Comparison of ENCODE assay signal across 8 cellular contexts in the genomic region with DNA sequence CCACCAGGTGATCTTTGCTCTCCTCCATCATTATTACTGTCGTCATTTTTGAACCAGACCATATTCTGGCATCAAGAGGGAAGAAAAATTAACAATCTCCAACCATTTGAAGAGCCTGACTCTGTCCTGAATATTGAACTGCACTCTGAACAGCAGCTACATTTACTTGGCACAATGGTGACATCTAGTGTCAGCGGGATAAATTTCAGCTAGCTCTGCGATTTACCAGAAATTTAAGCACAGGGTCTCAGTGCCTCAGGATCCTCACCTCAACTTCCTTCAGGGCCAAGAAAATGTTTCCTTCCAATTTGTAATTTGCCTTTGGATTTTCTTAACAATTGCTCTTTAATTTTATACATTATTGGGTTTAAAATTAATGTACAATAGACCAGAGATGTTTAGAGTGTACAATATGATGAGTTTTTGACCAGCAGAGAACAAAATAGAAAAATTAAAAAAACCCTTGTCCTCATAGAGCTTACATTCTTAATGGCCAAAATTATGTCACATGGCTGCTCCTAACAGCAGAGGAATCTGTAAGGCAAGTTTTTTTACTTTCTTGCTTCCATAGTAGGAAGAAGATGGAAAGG. TPM values are rescaled to one million over a fixed set of nuclear protein-coding genes. Genes with fewer than 3 reads are reported as not detected.
A peak's percentile ranks its signal among the peaks of the same experiment; 100 is the strongest.
DNase-seq lines count a peak whose midpoint lies in the region; ATAC-seq and TF ChIP-seq lines count a peak whose summit lies in the region.

No MANE protein-coding gene starts in this region.

- no peaks in the 10 kb centered on the region for H3K4me1 Mint-ChIP-seq in CD8-positive, alpha-beta memory T cell
- H3K4me1 Mint-ChIP-seq in WTC11 (no peaks in the 10 kb centered on the region), memory B cell (no peaks in the 10 kb centered on the region)

- no peaks in the 10 kb centered on the region for H3K9me3 ChIP-seq in CD8-positive, alpha-beta memory T cell (ENCODE audit: low read length)
- H3K9me3 ChIP-seq in suprapubic skin, result no peaks in the 10 kb centered on the region

- no peak overlapping the region for H3K27ac Mint-ChIP-seq in CD8-positive, alpha-beta memory T cell
- H3K27ac Mint-ChIP-seq in WTC11, result no peak overlapping the region
- H3K27ac Mint-ChIP-seq in memory B cell, result no peak overlapping the region

- peaks cover 3 to 13% of the 10 kb centered on the region in 2 donors for H3K27me3 Mint-ChIP-seq in CD8-positive, alpha-beta memory T cell
- H3K27me3 Mint-ChIP-seq in WTC11 (ENCODE audit: low read depth) (no peaks in the 10 kb centered on the region; the same call in none of the 2 replicates), memory B cell (peaks cover 15% of the 10 kb centered on the region)

- H3K36me3 ChIP-seq in CD8-positive, alpha-beta memory T cell (ENCODE audit: insufficient read depth, low read length), result no peaks in the 10 kb centered on the region
- H3K36me3 ChIP-seq in suprapubic skin, result no peaks in the 10 kb centered on the region

- H3K36me3 Mint-ChIP-seq in CD8-positive, alpha-beta memory T cell, result no peaks in the 10 kb centered on the region
- H3K36me3 Mint-ChIP-seq in WTC11, result no peaks in the 10 kb centered on the region
- peaks cover 2% of the 10 kb centered on the region for H3K36me3 Mint-ChIP-seq in memory B cell

- 1% methylated on average over 3 of the region's 3 CpGs for WGBS in suprapubic skin

- H3K27me3 ChIP-seq in CD8-positive, alpha-beta memory T cell (ENCODE audit: insufficient read depth, low read length, poor library complexity, severe bottlenecking), result no peaks in the 10 kb centered on the region
- peaks cover 2% of the 10 kb centered on the region for H3K27me3 ChIP-seq in suprapubic skin

- H3K4me1 ChIP-seq in CD8-positive, alpha-beta memory T cell (ENCODE audit: insufficient read depth, low read length), result no peaks in the 10 kb centered on the region
- no peaks in the 10 kb centered on the region for H3K4me1 ChIP-seq in suprapubic skin

- TF ChIP-seq EP300 in suprapubic skin (IDR thresholded peaks at IDR 0.05), result no peak

- DNase-seq in CD8-positive, alpha-beta memory T cell, result peak in 4 of 5 donors; percentile 17 to 54 (median 46)
- DNase-seq in NCI-H2107 treated with DMSO at 0.1 percent for 48 hours (lab: John Stamatoyannopoulos, UW; ENCODE audit: unreplicated experiment) (peak; percentile 60), WTC11 (ENCODE audit: low spot score) (peak; percentile 44), dermis blood vessel endothelial cell (peak; percentile 78), memory B cell (ENCODE audit: low spot score in 2 of 2) (peak; percentile 58 to 62), suprapubic skin (ENCODE audit: low spot score in 2 of 2) (no peak)

- POLR2A ChIA-PET in CD8-positive, alpha-beta memory T cell (lab: Charles Lee), result no interaction called here
- POLR2A ChIA-PET in WTC11 (lab: Charles Lee), result interaction anchor here (0.9 kb wide), 2 partner anchors 26 to 27 kb away, joined by 3 read pairs; no protein-coding TSS in a partner anchor

- peak; percentile 60 for ATAC-seq in GM21381 (IDR thresholded peaks at IDR 0.05; ENCODE audit: unreplicated experiment)
- ATAC-seq in WTC11, result peak; percentile 91
- peak; percentile 83 for ATAC-seq in memory B cell (ENCODE audit: low read depth)
- no peak for ATAC-seq in GM19328 (IDR thresholded peaks at IDR 0.05; ENCODE audit: unreplicated experiment)

- H3K4me3 Mint-ChIP-seq in CD8-positive, alpha-beta memory T cell, result no peak overlapping the region
- H3K4me3 Mint-ChIP-seq in WTC11 (no peak overlapping the region), memory B cell (no peak overlapping the region)

- H3K9me3 Mint-ChIP-seq in CD8-positive, alpha-beta memory T cell, result no peaks in the 10 kb centered on the region
- H3K9me3 Mint-ChIP-seq in WTC11 (peaks cover 10% of the 10 kb centered on the region), memory B cell (no peaks in the 10 kb centered on the region)

- no peak overlapping the region for H3K27ac ChIP-seq in CD8-positive, alpha-beta memory T cell (ENCODE audit: low read depth, low read length)
- H3K27ac ChIP-seq in suprapubic skin, result no peak overlapping the region

- TF ChIP-seq CTCF in WTC11 (IDR thresholded peaks at IDR 0.05), result peak; percentile 34
- TF ChIP-seq CTCF in suprapubic skin (IDR thresholded peaks at IDR 0.05), result peak; percentile 28 to 49

- CTCF ChIA-PET in CD8-positive, alpha-beta memory T cell (lab: Charles Lee), result interaction anchor here (0.9 to 5.6 kb wide), 15 partner anchors 9 to 111 kb away, joined by 3 to 68 read pairs (median 3); no protein-coding TSS in a partner anchor
- CTCF ChIA-PET in WTC11 (lab: Charles Lee), result interaction anchor here (0.5 to 5.3 kb wide), 34 partner anchors 9 to 249 kb away, joined by 3 to 42 read pairs (median 6); a partner anchor contains a TSS

- H3K4me3 ChIP-seq in CD8-positive, alpha-beta memory T cell (ENCODE audit: low read length), result no peak overlapping the region
- no peak overlapping the region for H3K4me3 ChIP-seq in suprapubic skin

- TF ChIP-seq POLR2A in suprapubic skin (IDR thresholded peaks at IDR 0.05), result no peak

TF ChIP-seq in WTC11, 78 proteins besides CTCF, POLR2A, EP300 and RAD21:
- no peak for TF ChIP-seq CBFB (CRISPR knock-in tag; IDR thresholded peaks at IDR 0.05; ENCODE audit: low read depth)

RNA-seq across cellular contexts. Expression of a gene that starts 10.7 kb away (rescaled TPM):
- 1 to 10 TPM; 3.1 TPM for total RNA-seq in CD8-positive, alpha-beta memory T cell
- polyA plus RNA-seq in CD8-positive, alpha-beta memory T cell, result 1.5 TPM
- total RNA-seq in WTC11 (2021) (3.3 to 4.3 TPM (median 3.5 TPM) in 3 replicates), dermis blood vessel endothelial cell (1.2 and 1.5 TPM in 2 replicates), suprapubic skin (10 to 100 TPM in 1 of 4 donors, 1 to 10 TPM in 2, under 1 TPM in 1; 0.87 to 10.4 (median 5.3) TPM)

RNA-seq across cellular contexts. Expression of a gene that starts 26.4 kb away (rescaled TPM):
- not detected for total RNA-seq in CD8-positive, alpha-beta memory T cell
- polyA plus RNA-seq in CD8-positive, alpha-beta memory T cell, result not detected
- total RNA-seq in WTC11 (2021) (9.9 to 12.8 TPM (median 12.0 TPM) in 3 replicates), dermis blood vessel endothelial cell (not detected in 2 replicates), suprapubic skin (not detected)

RNA-seq across cellular contexts. Expression of a gene that starts 37.8 kb away (rescaled TPM):
- 1 to 10 TPM; 9.2 to 9.4 TPM for total RNA-seq in CD8-positive, alpha-beta memory T cell
- polyA plus RNA-seq in CD8-positive, alpha-beta memory T cell, result 8.2 TPM
- total RNA-seq in WTC11 (2021) (9.6 to 11.6 TPM (median 10.5 TPM) in 3 replicates), dermis blood vessel endothelial cell (5.1 and 5.6 TPM in 2 replicates), suprapubic skin (1 to 10 TPM; 2.5 to 5.8 (median 4.8) TPM)

RNA-seq across cellular contexts. Expression of a gene that starts 58.0 kb away (rescaled TPM):
- not detected for total RNA-seq in CD8-positive, alpha-beta memory T cell
- not detected for polyA plus RNA-seq in CD8-positive, alpha-beta memory T cell
- total RNA-seq in WTC11 (2021) (0.23 to 0.62 TPM (median 0.55 TPM) in 3 replicates), dermis blood vessel endothelial cell (not detected in 2 replicates), suprapubic skin (not detected)

Comparison
In these comparisons a context has a peak if more than half of its experiments do, and no peak if none do; other contexts are left out.
1. DNase-seq: peak in CD8-positive, alpha-beta memory T cell (4 of 5), NCI-H2107 treated with DMSO at 0.1 percent for 48 hours (single experiment), WTC11 (single experiment), dermis blood vessel endothelial cell (single experiment) and memory B cell (2 of 2); none in suprapubic skin (0 of 2).
2. RNA of a gene that starts 26.4 kb away (total RNA-seq): 9.9 to 12.8 TPM in WTC11; not detected in CD8-positive, alpha-beta memory T cell, not detected in dermis blood vessel endothelial cell and not detected in suprapubic skin; every median in the first group is over 10 times any median in the second.